In the genomic region with DNA sequence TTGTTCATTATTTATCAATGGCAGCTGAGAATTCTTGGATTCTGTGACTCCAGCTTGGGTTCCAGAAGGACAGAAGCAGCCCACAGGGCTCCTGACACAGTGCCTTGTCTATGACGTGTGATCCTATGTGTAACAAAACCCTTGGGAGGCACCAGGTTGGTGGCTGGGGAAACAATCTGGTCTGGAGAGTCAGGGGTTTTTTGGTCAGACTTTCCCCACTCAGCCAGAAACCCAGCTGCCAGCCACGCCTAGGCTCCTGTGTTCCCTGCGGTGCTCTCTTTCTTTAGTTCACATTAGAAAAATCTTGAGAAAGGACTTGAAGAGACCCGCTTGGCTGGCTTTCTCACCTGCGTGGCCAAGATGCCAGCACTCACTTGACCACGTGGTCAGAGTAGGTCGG, we compare ENCODE assay signal across 34 cellular contexts.
"Had no signal": no experiment of that assay in that cellular context is flagged by ENCODE, and none has a peak within 500 bp of the region (broad histone marks: within the 10 kb centered on the region; RNA-seq: fewer than 3 reads in every experiment).

No MANE protein-coding gene starts in this region.

- H3K79me2 ChIP-seq: parathyroid adenoma had no signal

- H3K27ac Mint-ChIP-seq: activated CD4-positive, alpha-beta memory T cell treated with anti-CD3 and anti-CD28 coated beads, Interleukin-2, amount 10 ng/mL, durations not matched to agents 7 days and 5 days; activated naive CD4-positive, alpha-beta T cell treated with anti-CD3 and anti-CD28 coated beads, Interleukin-2, amount 50 U/mL, for 24 hours; activated T-helper 17 cell treated with anti-CD3 and anti-CD28 coated beads, Interleukin-2, amount 50 U/mL, for 72 hours; dendritic cell treated with granulocyte-macrophage colony-stimulating factor and Interleukin-4, amounts not matched to agents 40 ng/mL and 50 ng/mL, for 4 days; endodermal cell; neural progenitor cell; stimulated activated naive B cell treated with anti-CD40 and anti-IgM and Interleukin-4, amounts not matched to agents 10 μg/mL and 1 μg/mL and 100 μg/mL, for 72 hours; T-helper 1 cell treated with Interleukin-12 subunit alpha and Interleukin-12 subunit beta and Interleukin-4 antibody, amounts not matched to agents 30 μg/mL and 1 μg/mL, for 36 hours had no signal

- H3K4me3 ChIP-seq: breast epithelium, heart right ventricle, left ventricle myocardium inferior, neural progenitor cell, psoas muscle, sigmoid colon, smooth muscle cell, stomach, tibial nerve had no signal

- ATAC-seq: activated CD4-positive, CD25-positive, alpha-beta regulatory T cell treated with anti-CD3 and anti-CD28 coated beads, Interleukin-2, amount 50 U/mL, for 24 hours; activated T-cell treated with anti-CD3 and anti-CD28 coated beads, Interleukin-2, amount 50 U/mL, for 4 hours; activated T-helper 17 cell treated with anti-CD3 and anti-CD28 coated beads, Interleukin-2, amount 50 U/mL, for 72 hours; esophagus mucosa; foreskin keratinocyte; heart right ventricle; psoas muscle had no signal

- H3K9ac ChIP-seq: neural progenitor cell, parathyroid adenoma had no signal

- H3K27me3 Mint-ChIP-seq: activated CD4-positive, alpha-beta memory T cell treated with anti-CD3 and anti-CD28 coated beads, Interleukin-2, amount 10 ng/mL, durations not matched to agents 7 days and 5 days; activated naive CD4-positive, alpha-beta T cell treated with anti-CD3 and anti-CD28 coated beads, Interleukin-2, amount 50 U/mL, for 24 hours; activated T-helper 17 cell treated with anti-CD3 and anti-CD28 coated beads, Interleukin-2, amount 50 U/mL, for 72 hours; dendritic cell treated with granulocyte-macrophage colony-stimulating factor and Interleukin-4, amounts not matched to agents 40 ng/mL and 50 ng/mL, for 4 days; naive B cell; stimulated activated naive B cell treated with anti-CD40 and anti-IgM and Interleukin-4, amounts not matched to agents 10 μg/mL and 1 μg/mL and 100 μg/mL, for 72 hours had no signal

- H3K4me1 Mint-ChIP-seq: activated CD4-positive, alpha-beta memory T cell treated with anti-CD3 and anti-CD28 coated beads, Interleukin-2, amount 10 ng/mL, durations not matched to agents 7 days and 5 days; activated naive CD4-positive, alpha-beta T cell treated with anti-CD3 and anti-CD28 coated beads, Interleukin-2, amount 50 U/mL, for 24 hours; activated T-helper 17 cell treated with anti-CD3 and anti-CD28 coated beads, Interleukin-2, amount 50 U/mL, for 72 hours; endodermal cell; naive B cell; neural progenitor cell; stimulated activated naive B cell treated with anti-CD40 and anti-IgM and Interleukin-4, amounts not matched to agents 10 μg/mL and 1 μg/mL and 100 μg/mL, for 72 hours had no signal

- H2AFZ ChIP-seq: neural progenitor cell, parathyroid adenoma had no signal

- H3K4me3 Mint-ChIP-seq: activated CD4-positive, alpha-beta memory T cell treated with anti-CD3 and anti-CD28 coated beads, Interleukin-2, amount 10 ng/mL, durations not matched to agents 7 days and 5 days; activated naive CD4-positive, alpha-beta T cell treated with anti-CD3 and anti-CD28 coated beads, Interleukin-2, amount 50 U/mL, for 24 hours; activated T-cell treated with anti-CD3 and anti-CD28 coated beads, Interleukin-2, amount 50 U/mL, for 4 hours; activated T-helper 17 cell treated with anti-CD3 and anti-CD28 coated beads, Interleukin-2, amount 50 U/mL, for 72 hours; dendritic cell treated with granulocyte-macrophage colony-stimulating factor and Interleukin-4, amounts not matched to agents 40 ng/mL and 50 ng/mL, for 4 days; endodermal cell; naive B cell; neural progenitor cell; stimulated activated naive B cell treated with anti-CD40 and anti-IgM and Interleukin-4, amounts not matched to agents 10 μg/mL and 1 μg/mL and 100 μg/mL, for 72 hours; T-helper 1 cell treated with Interleukin-12 subunit alpha and Interleukin-12 subunit beta and Interleukin-4 antibody, amounts not matched to agents 30 μg/mL and 1 μg/mL, for 36 hours had no signal

- H3K36me3 ChIP-seq: breast epithelium, left ventricle myocardium inferior, sigmoid colon, WERI-Rb-1 had no signal

- H3K36me3 Mint-ChIP-seq: activated naive CD4-positive, alpha-beta T cell treated with anti-CD3 and anti-CD28 coated beads, Interleukin-2, amount 50 U/mL, for 24 hours; naive B cell had no signal

- H3K4me1 ChIP-seq: breast epithelium, foreskin keratinocyte, heart right ventricle, left ventricle myocardium inferior, neural progenitor cell, parathyroid adenoma, psoas muscle, sigmoid colon, stomach, tibial nerve had no signal

- H3K27ac ChIP-seq: breast epithelium, foreskin keratinocyte, heart right ventricle, left ventricle myocardium inferior, neural progenitor cell, parathyroid adenoma, psoas muscle, sigmoid colon, stomach, tibial nerve, WERI-Rb-1 had no signal

- H3K27me3 ChIP-seq: breast epithelium, foreskin keratinocyte, heart right ventricle, neural progenitor cell, sigmoid colon, stomach, tibial nerve had no signal

- H3K9me3 ChIP-seq: breast epithelium, psoas muscle, sigmoid colon, stomach had no signal

- H3K9me3 Mint-ChIP-seq: activated naive CD4-positive, alpha-beta T cell treated with anti-CD3 and anti-CD28 coated beads, Interleukin-2, amount 50 U/mL, for 24 hours; activated T-helper 17 cell treated with anti-CD3 and anti-CD28 coated beads, Interleukin-2, amount 50 U/mL, for 72 hours; dendritic cell treated with granulocyte-macrophage colony-stimulating factor and Interleukin-4, amounts not matched to agents 40 ng/mL and 50 ng/mL, for 4 days; endodermal cell; neural progenitor cell; stimulated activated naive B cell treated with anti-CD40 and anti-IgM and Interleukin-4, amounts not matched to agents 10 μg/mL and 1 μg/mL and 100 μg/mL, for 72 hours; T-helper 1 cell treated with Interleukin-12 subunit alpha and Interleukin-12 subunit beta and Interleukin-4 antibody, amounts not matched to agents 30 μg/mL and 1 μg/mL, for 36 hours had no signal

- FAIRE-seq: TTC549 had no signal

- DNase-seq: activated CD4-positive, alpha-beta memory T cell treated with anti-CD3 and anti-CD28 coated beads, Interleukin-2, amount 10 ng/mL, durations not matched to agents 7 days and 5 days; activated CD4-positive, alpha-beta T cell treated with anti-CD3 and anti-CD28 coated beads for 48 hours; activated gamma-delta T cell treated with Interleukin-2 at 50 U/mL for 16 hours; activated T-cell treated with anti-CD3 and anti-CD28 coated beads, Interleukin-2, amount 50 U/mL, for 4 hours; central memory CD4-positive, alpha-beta T cell; endodermal cell; foreskin keratinocyte; heart right ventricle; kidney glomerular epithelial cell; left ventricle myocardium inferior; naive B cell; occipital lobe; psoas muscle; sigmoid colon; stimulated activated CD4-positive, alpha-beta T cell treated with anti-CD3 and anti-CD28 coated beads, Interleukin-1b, Interleukin-23, amount 100 ng/mL, for 48 hours; stimulated activated CD4-positive, alpha-beta T cell treated with anti-CD3 and anti-CD28 coated beads, Interleukin-4, amount 100 ng/mL, for 4 hours; stimulated activated CD8-positive, alpha-beta memory T cell treated with anti-CD3 and anti-CD28 coated beads, Interleukin-4, amount 100 ng/mL, for 48 hours; stimulated activated naive B cell treated with anti-CD40 and anti-IgM and Interleukin-4, amounts not matched to agents 10 μg/mL and 1 μg/mL and 100 μg/mL, for 72 hours; stomach; SW 1271; T-helper 9 cell; WERI-Rb-1 had no signal

- H3K4me2 ChIP-seq: neural progenitor cell, smooth muscle cell had no signal
